ENCODE assay signal across 1 cellular context in the genomic region with DNA sequence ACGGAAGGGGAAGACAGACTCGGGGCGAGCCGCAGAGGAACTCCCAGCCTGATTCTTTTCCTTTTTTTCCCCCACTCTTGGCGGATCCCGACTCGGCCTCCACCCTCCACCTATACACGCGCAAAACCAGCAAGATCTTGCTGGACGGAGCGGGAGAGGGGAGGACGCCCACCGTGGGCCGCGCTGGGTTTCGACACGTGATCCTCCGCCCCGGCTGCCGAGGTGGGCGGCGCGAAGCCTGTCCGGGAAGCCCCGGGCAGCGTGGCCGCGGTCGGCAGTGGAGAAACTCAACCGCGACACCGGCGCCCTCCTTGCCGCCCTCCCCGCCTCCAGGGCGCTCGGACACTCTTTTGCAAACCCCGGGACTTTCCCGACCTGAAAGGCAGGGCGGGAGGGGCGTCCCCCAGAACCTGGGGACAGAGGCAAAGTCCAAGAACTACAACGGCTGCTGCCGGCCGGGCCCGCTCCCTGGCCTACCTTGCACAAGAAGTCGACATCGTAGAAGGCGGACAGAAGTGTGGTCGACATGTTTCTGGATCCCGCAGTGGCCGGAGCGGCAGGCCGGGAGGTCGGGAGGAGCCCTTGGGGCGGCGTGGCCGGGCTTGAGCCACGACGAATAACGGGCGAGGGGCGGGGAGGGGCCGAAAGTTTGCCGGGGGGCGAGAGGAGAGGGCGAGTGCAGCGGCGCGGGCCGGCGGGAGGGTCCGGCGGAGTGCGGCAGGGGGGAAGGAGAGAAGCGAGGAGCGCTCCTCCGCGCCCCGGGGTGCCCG.
TF ChIP-seq lines count a peak whose summit lies in the region.

No MANE protein-coding gene starts in this region.

TF ChIP-seq in liver, 16 proteins besides CTCF, POLR2A, EP300 and RAD21 (continued from another document):
- TF ChIP-seq, protein P1, sequence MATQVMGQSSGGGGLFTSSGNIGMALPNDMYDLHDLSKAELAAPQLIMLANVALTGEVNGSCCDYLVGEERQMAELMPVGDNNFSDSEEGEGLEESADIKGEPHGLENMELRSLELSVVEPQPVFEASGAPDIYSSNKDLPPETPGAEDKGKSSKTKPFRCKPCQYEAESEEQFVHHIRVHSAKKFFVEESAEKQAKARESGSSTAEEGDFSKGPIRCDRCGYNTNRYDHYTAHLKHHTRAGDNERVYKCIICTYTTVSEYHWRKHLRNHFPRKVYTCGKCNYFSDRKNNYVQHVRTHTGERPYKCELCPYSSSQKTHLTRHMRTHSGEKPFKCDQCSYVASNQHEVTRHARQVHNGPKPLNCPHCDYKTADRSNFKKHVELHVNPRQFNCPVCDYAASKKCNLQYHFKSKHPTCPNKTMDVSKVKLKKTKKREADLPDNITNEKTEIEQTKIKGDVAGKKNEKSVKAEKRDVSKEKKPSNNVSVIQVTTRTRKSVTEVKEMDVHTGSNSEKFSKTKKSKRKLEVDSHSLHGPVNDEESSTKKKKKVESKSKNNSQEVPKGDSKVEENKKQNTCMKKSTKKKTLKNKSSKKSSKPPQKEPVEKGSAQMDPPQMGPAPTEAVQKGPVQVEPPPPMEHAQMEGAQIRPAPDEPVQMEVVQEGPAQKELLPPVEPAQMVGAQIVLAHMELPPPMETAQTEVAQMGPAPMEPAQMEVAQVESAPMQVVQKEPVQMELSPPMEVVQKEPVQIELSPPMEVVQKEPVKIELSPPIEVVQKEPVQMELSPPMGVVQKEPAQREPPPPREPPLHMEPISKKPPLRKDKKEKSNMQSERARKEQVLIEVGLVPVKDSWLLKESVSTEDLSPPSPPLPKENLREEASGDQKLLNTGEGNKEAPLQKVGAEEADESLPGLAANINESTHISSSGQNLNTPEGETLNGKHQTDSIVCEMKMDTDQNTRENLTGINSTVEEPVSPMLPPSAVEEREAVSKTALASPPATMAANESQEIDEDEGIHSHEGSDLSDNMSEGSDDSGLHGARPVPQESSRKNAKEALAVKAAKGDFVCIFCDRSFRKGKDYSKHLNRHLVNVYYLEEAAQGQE (IDR thresholded peaks at IDR 0.05): peak; percentile 35
- TF ChIP-seq FOXA1 (IDR thresholded peaks at IDR 0.05) (no peak), GABPA (IDR thresholded peaks at IDR 0.05 in 1 of 2, conservative IDR thresholded peaks at IDR 0.05 in 1 of 2) (no peak), HNF4G (IDR thresholded peaks at IDR 0.05) (peak; percentile 66), SP1 (IDR thresholded peaks at IDR 0.05) (peak; percentile 83)
